In the genomic region with DNA sequence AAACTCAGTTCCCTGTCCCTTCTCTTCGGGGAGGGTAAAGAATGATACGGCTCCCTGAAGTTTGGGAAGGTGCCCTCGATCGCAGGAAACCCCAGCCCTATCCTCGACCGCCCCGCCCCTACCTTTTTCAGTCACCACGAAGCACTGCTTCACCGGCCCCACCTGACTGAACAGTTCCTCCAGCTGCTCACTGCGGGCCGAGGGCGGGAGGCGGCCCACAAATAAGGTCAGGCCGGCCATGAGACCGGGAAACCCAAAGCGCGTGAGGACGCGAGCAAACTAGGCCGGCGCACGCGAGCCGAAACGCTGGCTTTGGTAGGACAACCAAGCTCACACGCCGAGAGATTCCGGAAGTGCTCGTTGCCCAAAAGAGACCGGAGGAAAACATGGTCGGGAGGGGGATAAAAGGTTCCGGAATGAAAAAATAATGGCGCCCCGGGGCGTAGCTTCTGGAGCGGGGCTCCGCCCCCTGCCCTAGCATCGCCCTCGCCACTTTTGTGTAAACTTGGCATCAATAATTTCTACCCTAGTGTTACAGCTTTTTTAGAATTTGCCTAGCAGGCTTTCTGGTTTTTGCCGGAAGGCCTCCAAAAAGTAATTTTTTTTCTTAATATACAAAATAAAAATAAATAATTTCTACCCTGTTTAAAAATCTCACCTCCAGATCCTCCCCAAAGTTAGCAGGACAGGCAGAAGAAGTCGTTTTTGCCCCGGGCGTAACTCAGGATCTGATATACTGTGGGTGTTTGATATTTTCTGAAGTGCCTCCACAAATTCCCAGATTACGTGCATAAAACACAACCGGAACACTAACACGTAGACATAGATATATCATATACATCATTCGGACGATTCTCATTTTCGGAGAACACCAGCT, we compare ENCODE assay signal across 8 cellular contexts. TPM values are rescaled to one million over a fixed set of nuclear protein-coding genes. Genes with fewer than 3 reads are reported as not detected.
DNase-seq lines count a peak whose midpoint lies in the region; ATAC-seq and TF ChIP-seq lines count a peak whose summit lies in the region.

A gene with protein sequence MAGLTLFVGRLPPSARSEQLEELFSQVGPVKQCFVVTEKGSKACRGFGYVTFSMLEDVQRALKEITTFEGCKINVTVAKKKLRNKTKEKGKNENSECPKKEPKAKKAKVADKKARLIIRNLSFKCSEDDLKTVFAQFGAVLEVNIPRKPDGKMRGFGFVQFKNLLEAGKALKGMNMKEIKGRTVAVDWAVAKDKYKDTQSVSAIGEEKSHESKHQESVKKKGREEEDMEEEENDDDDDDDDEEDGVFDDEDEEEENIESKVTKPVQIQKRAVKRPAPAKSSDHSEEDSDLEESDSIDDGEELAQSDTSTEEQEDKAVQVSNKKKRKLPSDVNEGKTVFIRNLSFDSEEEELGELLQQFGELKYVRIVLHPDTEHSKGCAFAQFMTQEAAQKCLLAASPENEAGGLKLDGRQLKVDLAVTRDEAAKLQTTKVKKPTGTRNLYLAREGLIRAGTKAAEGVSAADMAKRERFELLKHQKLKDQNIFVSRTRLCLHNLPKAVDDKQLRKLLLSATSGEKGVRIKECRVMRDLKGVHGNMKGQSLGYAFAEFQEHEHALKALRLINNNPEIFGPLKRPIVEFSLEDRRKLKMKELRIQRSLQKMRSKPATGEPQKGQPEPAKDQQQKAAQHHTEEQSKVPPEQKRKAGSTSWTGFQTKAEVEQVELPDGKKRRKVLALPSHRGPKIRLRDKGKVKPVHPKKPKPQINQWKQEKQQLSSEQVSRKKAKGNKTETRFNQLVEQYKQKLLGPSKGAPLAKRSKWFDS (minus strand): TSS at position 355 of the 877 bp plus-strand sequence. CDS start 115 bp downstream, at position 240.

- peak within 1 kb of the TSS; percentile 87 for H3K9ac ChIP-seq in KMS-11

- TF ChIP-seq CTCF in DOHH2 (IDR thresholded peaks at IDR 0.05; ENCODE audit: low read depth, low read length, poor library complexity, severe bottlenecking) (no peak), KMS-11 (conservative IDR thresholded peaks at IDR 0.05; ENCODE audit: low read depth, low read length) (no peak)

- intact Hi-C loops in activated T-helper 1 cell treated with anti-CD3 and anti-CD28 coated beads, Interleukin-12 subunit alpha, Interleukin-12 subunit beta, Interleukin-2, Interleukin-4 antibody, amounts not matched to agents 30 ng/mL and 10 ng/mL and 1 ng/mL, durations not matched to agents 14 hours and 24 hours and 36 hours (cut with micrococcal nuclease): loop anchor here (1.0 to 10.0 kb wide), 10 partner anchors 19 to 759 kb away; a partner anchor contains a TSS
- intact Hi-C loops in naive thymus-derived CD4-positive, alpha-beta T cell (cut with micrococcal nuclease): loop anchor here (1.0 to 5.0 kb wide), 22 partner anchors 8 to 1727 kb away; a partner anchor contains a TSS

- H3K27me3 ChIP-seq in DOHH2 (ENCODE audit: control insufficient read depth, low read length) (peaks cover 6% of the 10 kb centered on the region), KMS-11 (ENCODE audit: insufficient read depth, low read depth) (no peaks in the 10 kb centered on the region)
- H3K27me3 ChIP-seq in naive thymus-derived CD4-positive, alpha-beta T cell (ENCODE audit: control insufficient read depth in 2 of 2, insufficient read depth in 2 of 2, low read length in 2 of 2): no peaks in the 10 kb centered on the region

- peak; percentile 94 for ATAC-seq in GM21786 (IDR thresholded peaks at IDR 0.05; ENCODE audit: unreplicated experiment)
- ATAC-seq in naive thymus-derived CD4-positive, alpha-beta T cell: peak; percentile 98
- peak; percentile 96 for ATAC-seq in stimulated activated memory B cell treated with anti-CD40 and anti-IgM and Interleukin-4, amounts not matched to agents 10 μg/mL and 1 μg/mL and 100 μg/mL, for 72 hours

- no peaks in the 10 kb centered on the region for H3K9me3 Mint-ChIP-seq in activated T-helper 1 cell treated with anti-CD3 and anti-CD28 coated beads, Interleukin-12 subunit alpha, Interleukin-12 subunit beta, Interleukin-2, Interleukin-4 antibody, amounts not matched to agents 30 ng/mL and 10 ng/mL and 1 ng/mL, durations not matched to agents 14 hours and 24 hours and 36 hours
- peaks cover 0 to 4% (median 0%) of the 10 kb centered on the region in 11 donors for H3K9me3 Mint-ChIP-seq in naive thymus-derived CD4-positive, alpha-beta T cell
- no peaks in the 10 kb centered on the region for H3K9me3 Mint-ChIP-seq in stimulated activated memory B cell treated with anti-CD40 and anti-IgM and Interleukin-4, amounts not matched to agents 10 μg/mL and 1 μg/mL and 100 μg/mL, for 72 hours

- H3K36me3 Mint-ChIP-seq in activated T-helper 1 cell treated with anti-CD3 and anti-CD28 coated beads, Interleukin-12 subunit alpha, Interleukin-12 subunit beta, Interleukin-2, Interleukin-4 antibody, amounts not matched to agents 30 ng/mL and 10 ng/mL and 1 ng/mL, durations not matched to agents 14 hours and 24 hours and 36 hours (ENCODE audit: low read depth): peaks cover 7% of the 10 kb centered on the region
- H3K36me3 Mint-ChIP-seq in naive thymus-derived CD4-positive, alpha-beta T cell: peaks cover 0 to 9% (median 6%) of the 10 kb centered on the region in 5 donors
- H3K36me3 Mint-ChIP-seq in stimulated activated memory B cell treated with anti-CD40 and anti-IgM and Interleukin-4, amounts not matched to agents 10 μg/mL and 1 μg/mL and 100 μg/mL, for 72 hours: peaks cover 7% of the 10 kb centered on the region

- peak within 1 kb of the TSS; percentile 89 for H3K27ac Mint-ChIP-seq in activated T-helper 1 cell treated with anti-CD3 and anti-CD28 coated beads, Interleukin-12 subunit alpha, Interleukin-12 subunit beta, Interleukin-2, Interleukin-4 antibody, amounts not matched to agents 30 ng/mL and 10 ng/mL and 1 ng/mL, durations not matched to agents 14 hours and 24 hours and 36 hours
- H3K27ac Mint-ChIP-seq in naive thymus-derived CD4-positive, alpha-beta T cell: peak within 1 kb of the TSS; percentile 83 to 96 (median 93)
- peak within 1 kb of the TSS; percentile 92 for H3K27ac Mint-ChIP-seq in stimulated activated memory B cell treated with anti-CD40 and anti-IgM and Interleukin-4, amounts not matched to agents 10 μg/mL and 1 μg/mL and 100 μg/mL, for 72 hours

- H3K9me2 ChIP-seq in DOHH2 (replicated peaks; ENCODE audit: control insufficient read depth, low read length): no peaks in the 10 kb centered on the region

- peaks cover 30% of the 10 kb centered on the region for H3K4me1 Mint-ChIP-seq in activated T-helper 1 cell treated with anti-CD3 and anti-CD28 coated beads, Interleukin-12 subunit alpha, Interleukin-12 subunit beta, Interleukin-2, Interleukin-4 antibody, amounts not matched to agents 30 ng/mL and 10 ng/mL and 1 ng/mL, durations not matched to agents 14 hours and 24 hours and 36 hours (ENCODE audit: low read depth)
- peaks cover 19 to 44% (median 34%) of the 10 kb centered on the region in 7 donors for H3K4me1 Mint-ChIP-seq in naive thymus-derived CD4-positive, alpha-beta T cell
- H3K4me1 Mint-ChIP-seq in stimulated activated memory B cell treated with anti-CD40 and anti-IgM and Interleukin-4, amounts not matched to agents 10 μg/mL and 1 μg/mL and 100 μg/mL, for 72 hours: peaks cover 17% of the 10 kb centered on the region

- H3K79me2 ChIP-seq in DOHH2 (ENCODE audit: control insufficient read depth, low read length) (peaks cover 43% of the 10 kb centered on the region), KMS-11 (ENCODE audit: insufficient read depth, low read depth) (peaks cover 43% of the 10 kb centered on the region)

- POLR2A ChIA-PET in naive thymus-derived CD4-positive, alpha-beta T cell (lab: Charles Lee): interaction anchor here (0.6 to 1.5 kb wide), 6 partner anchors 9 to 711 kb away, joined by 3 to 8 read pairs (median 4); a partner anchor contains a TSS

- H3K4me3 Mint-ChIP-seq in activated T-helper 1 cell treated with anti-CD3 and anti-CD28 coated beads, Interleukin-12 subunit alpha, Interleukin-12 subunit beta, Interleukin-2, Interleukin-4 antibody, amounts not matched to agents 30 ng/mL and 10 ng/mL and 1 ng/mL, durations not matched to agents 14 hours and 24 hours and 36 hours: peak within 1 kb of the TSS; percentile 95
- peak within 1 kb of the TSS; percentile 89 to 98 (median 96) for H3K4me3 Mint-ChIP-seq in naive thymus-derived CD4-positive, alpha-beta T cell
- H3K4me3 Mint-ChIP-seq in stimulated activated memory B cell treated with anti-CD40 and anti-IgM and Interleukin-4, amounts not matched to agents 10 μg/mL and 1 μg/mL and 100 μg/mL, for 72 hours: peak within 1 kb of the TSS; percentile 93

- H3K9me3 ChIP-seq in DOHH2 (ENCODE audit: control insufficient read depth, insufficient read depth, low read length): no peaks in the 10 kb centered on the region
- H3K9me3 ChIP-seq in naive thymus-derived CD4-positive, alpha-beta T cell (ENCODE audit: control insufficient read depth in 2 of 3, low read length in 3 of 3): no peaks in the 10 kb centered on the region

- peak within 1 kb of the TSS; percentile 87 for H2AFZ ChIP-seq in KMS-11 (ENCODE audit: low read depth)

- peaks cover 16% of the 10 kb centered on the region for H3K27me3 Mint-ChIP-seq in activated T-helper 1 cell treated with anti-CD3 and anti-CD28 coated beads, Interleukin-12 subunit alpha, Interleukin-12 subunit beta, Interleukin-2, Interleukin-4 antibody, amounts not matched to agents 30 ng/mL and 10 ng/mL and 1 ng/mL, durations not matched to agents 14 hours and 24 hours and 36 hours (ENCODE audit: insufficient read depth)
- H3K27me3 Mint-ChIP-seq in naive thymus-derived CD4-positive, alpha-beta T cell: peaks cover 0 to 15% (median 7%) of the 10 kb centered on the region in 5 donors
- H3K27me3 Mint-ChIP-seq in stimulated activated memory B cell treated with anti-CD40 and anti-IgM and Interleukin-4, amounts not matched to agents 10 μg/mL and 1 μg/mL and 100 μg/mL, for 72 hours: peaks cover 6% of the 10 kb centered on the region

- H3K36me3 ChIP-seq in DOHH2 (ENCODE audit: control insufficient read depth, low read length) (peaks cover 36% of the 10 kb centered on the region), KMS-11 (ENCODE audit: insufficient read depth) (peaks cover 8% of the 10 kb centered on the region; the same call in 1 of the 2 replicates)
- peaks cover 1 to 7% (median 7%) of the 10 kb centered on the region in 3 experiments for H3K36me3 ChIP-seq in naive thymus-derived CD4-positive, alpha-beta T cell (ENCODE audit: control insufficient read depth in 2 of 3, insufficient read depth in 3 of 3, low read length in 3 of 3)

- peak within 1 kb of the TSS; percentile 72 for H3K4me2 ChIP-seq in DOHH2 (ENCODE audit: low read length)
- peak within 1 kb of the TSS; percentile 90 for H3K4me2 ChIP-seq in KMS-11

- H3K4me3 ChIP-seq in DOHH2 (ENCODE audit: low read length) (peak within 1 kb of the TSS; percentile 83), KMS-11 (IDR thresholded peaks at IDR 0.05; ENCODE audit: insufficient read depth, low read depth, low read length) (peak within 1 kb of the TSS; percentile 77)
- peak within 1 kb of the TSS; percentile 97 for H3K4me3 ChIP-seq in naive thymus-derived CD4-positive, alpha-beta T cell (ENCODE audit: low read length)

- H3K27ac ChIP-seq in DOHH2 (ENCODE audit: low read depth, low read length): peak within 1 kb of the TSS; percentile 75
- peak within 1 kb of the TSS; percentile 76 for H3K27ac ChIP-seq in KMS-11
- peak within 1 kb of the TSS; percentile 83 for H3K27ac ChIP-seq in naive thymus-derived CD4-positive, alpha-beta T cell (ENCODE audit: low read depth, low read length)

- CTCF ChIA-PET in naive thymus-derived CD4-positive, alpha-beta T cell (lab: Charles Lee): interaction anchor here (0.7 to 3.3 kb wide), 6 partner anchors 10 to 116 kb away, joined by 4 to 27 read pairs (median 6); no protein-coding TSS in a partner anchor

- DNase-seq in RPMI7951 (ENCODE audit: low read depth) (peak; percentile 92), fibroblast of gingiva (ENCODE audit: low read depth) (peak; percentile 88)
- DNase-seq in activated T-helper 1 cell treated with anti-CD3 and anti-CD28 coated beads, Interleukin-12 subunit alpha, Interleukin-12 subunit beta, Interleukin-2, Interleukin-4 antibody, amounts not matched to agents 30 ng/mL and 10 ng/mL and 1 ng/mL, durations not matched to agents 14 hours and 24 hours and 36 hours (ENCODE audit: low spot score): peak; percentile 83
- peak; percentile 80 to 93 (median 90) for DNase-seq in naive thymus-derived CD4-positive, alpha-beta T cell

- H4K20me1 ChIP-seq in DOHH2 (ENCODE audit: control insufficient read depth, insufficient read depth, low read depth, low read length) (peaks cover 13% of the 10 kb centered on the region; the same call in 1 of the 2 replicates), KMS-11 (ENCODE audit: insufficient read depth) (0 out of 2 replicates have a peak, but pooled peaks cover 4% of the 10 kb centered on the region)

- H3K4me1 ChIP-seq in DOHH2 (ENCODE audit: control insufficient read depth, low read length): peaks cover 18% of the 10 kb centered on the region
- H3K4me1 ChIP-seq in KMS-11 (ENCODE audit: low read depth, poor library complexity, severe bottlenecking): peaks cover 37% of the 10 kb centered on the region
- peaks cover 16 to 20% of the 10 kb centered on the region in 2 donors for H3K4me1 ChIP-seq in naive thymus-derived CD4-positive, alpha-beta T cell (ENCODE audit: control insufficient read depth in 2 of 2, insufficient read depth in 2 of 2, low read length in 2 of 2)

- peaks cover 3% of the 10 kb centered on the region; the same call in 1 of the 2 replicates for H3F3A ChIP-seq in DOHH2 (ENCODE audit: control insufficient read depth, insufficient read depth)

RNA-seq across cellular contexts. Expression of the gene that starts here (rescaled TPM):
- 11.7 and 11.8 TPM in 2 replicates for total RNA-seq in RPMI7951 (2014; rRNA removed; shearing (Covaris generic))
- total RNA-seq in activated T-helper 1 cell treated with anti-CD3 and anti-CD28 coated beads, Interleukin-12 subunit alpha, Interleukin-12 subunit beta, Interleukin-2, Interleukin-4 antibody, amounts not matched to agents 30 ng/mL and 10 ng/mL and 1 ng/mL, durations not matched to agents 14 hours and 24 hours and 36 hours: 77.0 and 80.1 TPM in 2 replicates
- total RNA-seq in naive thymus-derived CD4-positive, alpha-beta T cell: 10 to 100 TPM; 30.1 to 51.0 (median 43.5) TPM
- polyA plus RNA-seq in naive thymus-derived CD4-positive, alpha-beta T cell: 1 to 10 TPM; 9.0 to 9.4 TPM

Comparison
In these comparisons a context has a peak if more than half of its experiments do, and no peak if none do; other contexts are left out.
1. Peak in every context shown above with its lines: DNase-seq, ATAC-seq, H3K4me3 ChIP-seq and H3K27ac ChIP-seq.